1 cellular context compared by ENCODE assay signal in the genomic region with DNA sequence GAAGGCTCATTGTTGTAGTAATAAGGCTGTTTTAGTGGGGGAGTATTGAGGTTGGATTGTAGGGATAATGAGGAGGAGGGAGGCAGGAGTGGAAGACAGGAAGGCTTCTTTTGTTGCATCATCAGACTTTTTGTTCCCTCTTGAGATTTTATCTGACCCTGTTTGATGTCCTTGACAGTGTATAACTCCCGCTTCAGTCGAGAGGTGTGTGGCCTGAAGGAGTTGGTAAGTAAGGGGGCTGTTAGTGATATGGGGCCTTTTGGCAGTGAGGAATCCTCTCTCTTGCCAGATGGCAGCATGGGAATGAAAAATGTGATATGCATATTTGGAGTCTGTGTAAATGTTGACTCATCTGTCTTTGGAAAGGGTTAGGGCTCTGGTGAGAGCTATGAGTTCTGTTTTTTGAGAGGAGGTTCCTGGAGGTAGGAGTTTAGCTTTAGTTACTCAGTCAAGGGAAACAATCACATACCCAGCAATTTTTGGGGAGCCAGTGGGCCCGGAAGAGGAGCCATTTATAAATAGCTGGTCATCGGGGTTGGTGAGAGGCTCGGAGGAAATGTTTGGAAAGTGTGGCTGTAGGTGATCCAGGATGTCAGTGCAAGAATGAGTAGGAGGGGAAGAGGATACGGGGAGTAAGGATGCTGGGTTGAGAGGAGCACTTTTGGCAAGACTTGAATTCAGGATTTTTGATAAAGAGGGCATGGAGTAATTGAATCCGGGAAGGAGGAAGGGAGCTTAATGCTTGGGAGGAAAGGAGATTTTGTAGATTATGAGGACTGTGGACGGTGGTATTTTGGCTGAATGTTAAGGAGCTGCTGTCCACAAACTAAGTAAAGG.
TF ChIP-seq lines count a peak whose summit lies in the region.

No MANE protein-coding gene starts in this region.

TF ChIP-seq in K562, 482 proteins besides CTCF, POLR2A, EP300 and RAD21 (continued from another document and continues in another):
- TF ChIP-seq, protein P1, sequence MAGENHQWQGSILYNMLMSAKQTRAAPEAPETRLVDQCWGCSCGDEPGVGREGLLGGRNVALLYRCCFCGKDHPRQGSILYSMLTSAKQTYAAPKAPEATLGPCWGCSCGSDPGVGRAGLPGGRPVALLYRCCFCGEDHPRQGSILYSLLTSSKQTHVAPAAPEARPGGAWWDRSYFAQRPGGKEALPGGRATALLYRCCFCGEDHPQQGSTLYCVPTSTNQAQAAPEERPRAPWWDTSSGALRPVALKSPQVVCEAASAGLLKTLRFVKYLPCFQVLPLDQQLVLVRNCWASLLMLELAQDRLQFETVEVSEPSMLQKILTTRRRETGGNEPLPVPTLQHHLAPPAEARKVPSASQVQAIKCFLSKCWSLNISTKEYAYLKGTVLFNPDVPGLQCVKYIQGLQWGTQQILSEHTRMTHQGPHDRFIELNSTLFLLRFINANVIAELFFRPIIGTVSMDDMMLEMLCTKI (IDR thresholded peaks at IDR 0.05; ENCODE audit: partially characterized antibody), result no peak
- TF ChIP-seq JUN (IDR thresholded peaks at IDR 0.05; ENCODE audit: borderline replicate concordance, low read depth, low read length) (no peak; the same call in 1 of the 2 replicates), JUN (CRISPR knock-in tag; IDR thresholded peaks at IDR 0.05; ENCODE audit: borderline replicate concordance) (no peak), NR2F6 (CRISPR knock-in tag; IDR thresholded peaks at IDR 0.05) (no peak), YY1 (IDR thresholded peaks at IDR 0.05; ENCODE audit: borderline replicate concordance in 1 of 3, control insufficient read depth in 1 of 3, extremely low read depth in 1 of 3, insufficient read depth in 3 of 3, insufficient read length in 1 of 3, insufficient replicate concordance in 2 of 3, low read depth in 1 of 3, low read length in 2 of 3) (no peak), TAF15 (IDR thresholded peaks at IDR 0.05; ENCODE audit: low read depth, low read length) (no peak), ZNF121 (CRISPR knock-in tag; conservative IDR thresholded peaks at IDR 0.05) (no peak), RCOR1 (IDR thresholded peaks at IDR 0.05; ENCODE audit: borderline replicate concordance in 1 of 2, low read depth in 2 of 2, low read length in 2 of 2) (peak in 1 of 2 experiments; percentile 67; a peak in 2 of 4 replicates), SMARCE1 (IDR thresholded peaks at IDR 0.05) (peak; percentile 80; the same call in 1 of the 2 replicates), ZSCAN32 (CRISPR knock-in tag; IDR thresholded peaks at IDR 0.05) (0 out of 2 replicates have a peak, but pooled peaks have one; percentile 63), KHSRP (IDR thresholded peaks at IDR 0.05) (no peak), ZNF232 (CRISPR knock-in tag; IDR thresholded peaks at IDR 0.05) (no peak), FOSL1 (tag; conservative IDR thresholded peaks at IDR 0.05) (peak; percentile 94), SAFB2 (IDR thresholded peaks at IDR 0.05; ENCODE audit: borderline replicate concordance, low read depth, low read length, severe bottlenecking) (no peak), ZNF699 (CRISPR knock-in tag; IDR thresholded peaks at IDR 0.05; ENCODE audit: insufficient replicate concordance) (no peak), ASH1L (IDR thresholded peaks at IDR 0.05; ENCODE audit: borderline replicate concordance, low read depth, partially characterized antibody) (no peak), ZNF311 (CRISPR knock-in tag; IDR thresholded peaks at IDR 0.05) (no peak), SNRNP70 (optimal IDR thresholded peaks at IDR 0.05; ENCODE audit: low read depth, low read length) (no peak), ADNP (tag; IDR thresholded peaks at IDR 0.05) (no peak), MTA3 (IDR thresholded peaks at IDR 0.05; ENCODE audit: borderline replicate concordance) (peak; percentile 77), SMAD3 (CRISPR knock-in tag; conservative IDR thresholded peaks at IDR 0.05) (no peak), ILF3 (IDR thresholded peaks at IDR 0.05; ENCODE audit: borderline replicate concordance) (no peak), COPS2 (conservative IDR thresholded peaks at IDR 0.05) (no peak), MYNN (IDR thresholded peaks at IDR 0.05) (0 out of 2 replicates have a peak, but pooled peaks have one; percentile 26), MYNN (CRISPR knock-in tag; IDR thresholded peaks at IDR 0.05) (no peak), LEF1 (IDR thresholded peaks at IDR 0.05) (peak; percentile 46; the same call in 1 of the 2 replicates), ZNF133 (CRISPR knock-in tag; IDR thresholded peaks at IDR 0.05) (no peak)
- TF ChIP-seq, protein P2, sequence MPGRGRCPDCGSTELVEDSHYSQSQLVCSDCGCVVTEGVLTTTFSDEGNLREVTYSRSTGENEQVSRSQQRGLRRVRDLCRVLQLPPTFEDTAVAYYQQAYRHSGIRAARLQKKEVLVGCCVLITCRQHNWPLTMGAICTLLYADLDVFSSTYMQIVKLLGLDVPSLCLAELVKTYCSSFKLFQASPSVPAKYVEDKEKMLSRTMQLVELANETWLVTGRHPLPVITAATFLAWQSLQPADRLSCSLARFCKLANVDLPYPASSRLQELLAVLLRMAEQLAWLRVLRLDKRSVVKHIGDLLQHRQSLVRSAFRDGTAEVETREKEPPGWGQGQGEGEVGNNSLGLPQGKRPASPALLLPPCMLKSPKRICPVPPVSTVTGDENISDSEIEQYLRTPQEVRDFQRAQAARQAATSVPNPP (IDR thresholded peaks at IDR 0.05; ENCODE audit: borderline replicate concordance, insufficient read depth, insufficient read length), result no peak
- TF ChIP-seq, protein P3, sequence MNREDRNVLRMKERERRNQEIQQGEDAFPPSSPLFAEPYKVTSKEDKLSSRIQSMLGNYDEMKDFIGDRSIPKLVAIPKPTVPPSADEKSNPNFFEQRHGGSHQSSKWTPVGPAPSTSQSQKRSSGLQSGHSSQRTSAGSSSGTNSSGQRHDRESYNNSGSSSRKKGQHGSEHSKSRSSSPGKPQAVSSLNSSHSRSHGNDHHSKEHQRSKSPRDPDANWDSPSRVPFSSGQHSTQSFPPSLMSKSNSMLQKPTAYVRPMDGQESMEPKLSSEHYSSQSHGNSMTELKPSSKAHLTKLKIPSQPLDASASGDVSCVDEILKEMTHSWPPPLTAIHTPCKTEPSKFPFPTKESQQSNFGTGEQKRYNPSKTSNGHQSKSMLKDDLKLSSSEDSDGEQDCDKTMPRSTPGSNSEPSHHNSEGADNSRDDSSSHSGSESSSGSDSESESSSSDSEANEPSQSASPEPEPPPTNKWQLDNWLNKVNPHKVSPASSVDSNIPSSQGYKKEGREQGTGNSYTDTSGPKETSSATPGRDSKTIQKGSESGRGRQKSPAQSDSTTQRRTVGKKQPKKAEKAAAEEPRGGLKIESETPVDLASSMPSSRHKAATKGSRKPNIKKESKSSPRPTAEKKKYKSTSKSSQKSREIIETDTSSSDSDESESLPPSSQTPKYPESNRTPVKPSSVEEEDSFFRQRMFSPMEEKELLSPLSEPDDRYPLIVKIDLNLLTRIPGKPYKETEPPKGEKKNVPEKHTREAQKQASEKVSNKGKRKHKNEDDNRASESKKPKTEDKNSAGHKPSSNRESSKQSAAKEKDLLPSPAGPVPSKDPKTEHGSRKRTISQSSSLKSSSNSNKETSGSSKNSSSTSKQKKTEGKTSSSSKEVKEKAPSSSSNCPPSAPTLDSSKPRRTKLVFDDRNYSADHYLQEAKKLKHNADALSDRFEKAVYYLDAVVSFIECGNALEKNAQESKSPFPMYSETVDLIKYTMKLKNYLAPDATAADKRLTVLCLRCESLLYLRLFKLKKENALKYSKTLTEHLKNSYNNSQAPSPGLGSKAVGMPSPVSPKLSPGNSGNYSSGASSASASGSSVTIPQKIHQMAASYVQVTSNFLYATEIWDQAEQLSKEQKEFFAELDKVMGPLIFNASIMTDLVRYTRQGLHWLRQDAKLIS (CRISPR knock-in tag; IDR thresholded peaks at IDR 0.05), result no peak
- TF ChIP-seq, protein P4, sequence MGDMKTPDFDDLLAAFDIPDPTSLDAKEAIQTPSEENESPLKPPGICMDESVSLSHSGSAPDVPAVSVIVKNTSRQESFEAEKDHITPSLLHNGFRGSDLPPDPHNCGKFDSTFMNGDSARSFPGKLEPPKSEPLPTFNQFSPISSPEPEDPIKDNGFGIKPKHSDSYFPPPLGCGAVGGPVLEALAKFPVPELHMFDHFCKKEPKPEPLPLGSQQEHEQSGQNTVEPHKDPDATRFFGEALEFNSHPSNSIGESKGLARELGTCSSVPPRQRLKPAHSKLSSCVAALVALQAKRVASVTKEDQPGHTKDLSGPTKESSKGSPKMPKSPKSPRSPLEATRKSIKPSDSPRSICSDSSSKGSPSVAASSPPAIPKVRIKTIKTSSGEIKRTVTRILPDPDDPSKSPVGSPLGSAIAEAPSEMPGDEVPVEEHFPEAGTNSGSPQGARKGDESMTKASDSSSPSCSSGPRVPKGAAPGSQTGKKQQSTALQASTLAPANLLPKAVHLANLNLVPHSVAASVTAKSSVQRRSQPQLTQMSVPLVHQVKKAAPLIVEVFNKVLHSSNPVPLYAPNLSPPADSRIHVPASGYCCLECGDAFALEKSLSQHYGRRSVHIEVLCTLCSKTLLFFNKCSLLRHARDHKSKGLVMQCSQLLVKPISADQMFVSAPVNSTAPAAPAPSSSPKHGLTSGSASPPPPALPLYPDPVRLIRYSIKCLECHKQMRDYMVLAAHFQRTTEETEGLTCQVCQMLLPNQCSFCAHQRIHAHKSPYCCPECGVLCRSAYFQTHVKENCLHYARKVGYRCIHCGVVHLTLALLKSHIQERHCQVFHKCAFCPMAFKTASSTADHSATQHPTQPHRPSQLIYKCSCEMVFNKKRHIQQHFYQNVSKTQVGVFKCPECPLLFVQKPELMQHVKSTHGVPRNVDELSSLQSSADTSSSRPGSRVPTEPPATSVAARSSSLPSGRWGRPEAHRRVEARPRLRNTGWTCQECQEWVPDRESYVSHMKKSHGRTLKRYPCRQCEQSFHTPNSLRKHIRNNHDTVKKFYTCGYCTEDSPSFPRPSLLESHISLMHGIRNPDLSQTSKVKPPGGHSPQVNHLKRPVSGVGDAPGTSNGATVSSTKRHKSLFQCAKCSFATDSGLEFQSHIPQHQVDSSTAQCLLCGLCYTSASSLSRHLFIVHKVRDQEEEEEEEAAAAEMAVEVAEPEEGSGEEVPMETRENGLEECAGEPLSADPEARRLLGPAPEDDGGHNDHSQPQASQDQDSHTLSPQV (IDR thresholded peaks at IDR 0.05), result peak; percentile 69; the same call in 1 of the 2 replicates
- TF ChIP-seq, protein P5, sequence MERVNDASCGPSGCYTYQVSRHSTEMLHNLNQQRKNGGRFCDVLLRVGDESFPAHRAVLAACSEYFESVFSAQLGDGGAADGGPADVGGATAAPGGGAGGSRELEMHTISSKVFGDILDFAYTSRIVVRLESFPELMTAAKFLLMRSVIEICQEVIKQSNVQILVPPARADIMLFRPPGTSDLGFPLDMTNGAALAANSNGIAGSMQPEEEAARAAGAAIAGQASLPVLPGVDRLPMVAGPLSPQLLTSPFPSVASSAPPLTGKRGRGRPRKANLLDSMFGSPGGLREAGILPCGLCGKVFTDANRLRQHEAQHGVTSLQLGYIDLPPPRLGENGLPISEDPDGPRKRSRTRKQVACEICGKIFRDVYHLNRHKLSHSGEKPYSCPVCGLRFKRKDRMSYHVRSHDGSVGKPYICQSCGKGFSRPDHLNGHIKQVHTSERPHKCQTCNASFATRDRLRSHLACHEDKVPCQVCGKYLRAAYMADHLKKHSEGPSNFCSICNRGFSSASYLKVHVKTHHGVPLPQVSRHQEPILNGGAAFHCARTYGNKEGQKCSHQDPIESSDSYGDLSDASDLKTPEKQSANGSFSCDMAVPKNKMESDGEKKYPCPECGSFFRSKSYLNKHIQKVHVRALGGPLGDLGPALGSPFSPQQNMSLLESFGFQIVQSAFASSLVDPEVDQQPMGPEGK (CRISPR knock-in tag; IDR thresholded peaks at IDR 0.05; ENCODE audit: borderline replicate concordance), result no peak
- TF ChIP-seq, protein P6, sequence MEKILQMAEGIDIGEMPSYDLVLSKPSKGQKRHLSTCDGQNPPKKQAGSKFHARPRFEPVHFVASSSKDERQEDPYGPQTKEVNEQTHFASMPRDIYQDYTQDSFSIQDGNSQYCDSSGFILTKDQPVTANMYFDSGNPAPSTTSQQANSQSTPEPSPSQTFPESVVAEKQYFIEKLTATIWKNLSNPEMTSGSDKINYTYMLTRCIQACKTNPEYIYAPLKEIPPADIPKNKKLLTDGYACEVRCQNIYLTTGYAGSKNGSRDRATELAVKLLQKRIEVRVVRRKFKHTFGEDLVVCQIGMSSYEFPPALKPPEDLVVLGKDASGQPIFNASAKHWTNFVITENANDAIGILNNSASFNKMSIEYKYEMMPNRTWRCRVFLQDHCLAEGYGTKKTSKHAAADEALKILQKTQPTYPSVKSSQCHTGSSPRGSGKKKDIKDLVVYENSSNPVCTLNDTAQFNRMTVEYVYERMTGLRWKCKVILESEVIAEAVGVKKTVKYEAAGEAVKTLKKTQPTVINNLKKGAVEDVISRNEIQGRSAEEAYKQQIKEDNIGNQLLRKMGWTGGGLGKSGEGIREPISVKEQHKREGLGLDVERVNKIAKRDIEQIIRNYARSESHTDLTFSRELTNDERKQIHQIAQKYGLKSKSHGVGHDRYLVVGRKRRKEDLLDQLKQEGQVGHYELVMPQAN (IDR thresholded peaks at IDR 0.05; ENCODE audit: borderline replicate concordance), result no peak
- TF ChIP-seq, protein P7, sequence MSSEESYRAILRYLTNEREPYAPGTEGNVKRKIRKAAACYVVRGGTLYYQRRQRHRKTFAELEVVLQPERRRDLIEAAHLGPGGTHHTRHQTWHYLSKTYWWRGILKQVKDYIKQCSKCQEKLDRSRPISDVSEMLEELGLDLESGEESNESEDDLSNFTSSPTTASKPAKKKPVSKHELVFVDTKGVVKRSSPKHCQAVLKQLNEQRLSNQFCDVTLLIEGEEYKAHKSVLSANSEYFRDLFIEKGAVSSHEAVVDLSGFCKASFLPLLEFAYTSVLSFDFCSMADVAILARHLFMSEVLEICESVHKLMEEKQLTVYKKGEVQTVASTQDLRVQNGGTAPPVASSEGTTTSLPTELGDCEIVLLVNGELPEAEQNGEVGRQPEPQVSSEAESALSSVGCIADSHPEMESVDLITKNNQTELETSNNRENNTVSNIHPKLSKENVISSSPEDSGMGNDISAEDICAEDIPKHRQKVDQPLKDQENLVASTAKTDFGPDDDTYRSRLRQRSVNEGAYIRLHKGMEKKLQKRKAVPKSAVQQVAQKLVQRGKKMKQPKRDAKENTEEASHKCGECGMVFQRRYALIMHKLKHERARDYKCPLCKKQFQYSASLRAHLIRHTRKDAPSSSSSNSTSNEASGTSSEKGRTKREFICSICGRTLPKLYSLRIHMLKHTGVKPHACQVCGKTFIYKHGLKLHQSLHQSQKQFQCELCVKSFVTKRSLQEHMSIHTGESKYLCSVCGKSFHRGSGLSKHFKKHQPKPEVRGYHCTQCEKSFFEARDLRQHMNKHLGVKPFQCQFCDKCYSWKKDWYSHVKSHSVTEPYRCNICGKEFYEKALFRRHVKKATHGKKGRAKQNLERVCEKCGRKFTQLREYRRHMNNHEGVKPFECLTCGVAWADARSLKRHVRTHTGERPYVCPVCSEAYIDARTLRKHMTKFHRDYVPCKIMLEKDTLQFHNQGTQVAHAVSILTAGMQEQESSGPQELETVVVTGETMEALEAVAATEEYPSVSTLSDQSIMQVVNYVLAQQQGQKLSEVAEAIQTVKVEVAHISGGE (CRISPR knock-in tag; IDR thresholded peaks at IDR 0.05), result no peak
- TF ChIP-seq, protein P8, sequence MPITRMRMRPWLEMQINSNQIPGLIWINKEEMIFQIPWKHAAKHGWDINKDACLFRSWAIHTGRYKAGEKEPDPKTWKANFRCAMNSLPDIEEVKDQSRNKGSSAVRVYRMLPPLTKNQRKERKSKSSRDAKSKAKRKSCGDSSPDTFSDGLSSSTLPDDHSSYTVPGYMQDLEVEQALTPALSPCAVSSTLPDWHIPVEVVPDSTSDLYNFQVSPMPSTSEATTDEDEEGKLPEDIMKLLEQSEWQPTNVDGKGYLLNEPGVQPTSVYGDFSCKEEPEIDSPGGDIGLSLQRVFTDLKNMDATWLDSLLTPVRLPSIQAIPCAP (CRISPR knock-in tag; IDR thresholded peaks at IDR 0.05; ENCODE audit: borderline replicate concordance), result no peak
